12 cellular contexts compared by ENCODE assay signal in genomic region chr7:102546353-102546752, GRCh38. TPM values are rescaled to one million over a fixed set of nuclear protein-coding genes. Genes with fewer than 3 reads are reported as not detected.
DNase-seq lines count a peak whose midpoint lies in the region; ATAC-seq and TF ChIP-seq lines count a peak whose summit lies in the region.
"Not testable (repeated sequence)": the region's sequence is repeated elsewhere in the genome, so short reads cannot be mapped to it uniquely, and the experiment has no call there.
"Had no signal": no experiment of that assay in that cellular context is flagged by ENCODE, and none has a peak within 500 bp of the region (broad histone marks: within the 10 kb centered on the region; RNA-seq: fewer than 3 reads in every experiment).

No MANE protein-coding gene starts in this region.

- H3K79me2 ChIP-seq in SK-N-SH (ENCODE audit: insufficient read depth) = not testable (repeated sequence)

- not testable (repeated sequence) for H3K27me3 Mint-ChIP-seq in CD14-positive monocyte (ENCODE audit: low read depth in 3 of 3)

- not testable (repeated sequence) for H3K9me2 ChIP-seq in SK-N-SH

- 40% methylated on average over 3 of the region's 6 CpGs for WGBS in SK-N-SH (ENCODE audit: low lambda C conversion rate)

- H3K4me2 ChIP-seq in SK-N-SH = not testable (repeated sequence)

- not testable (repeated sequence) for H3K4me3 Mint-ChIP-seq in CD14-positive monocyte

- H2AFZ ChIP-seq in SK-N-SH (ENCODE audit: low read depth) = not testable (repeated sequence)

- H3K36me3 Mint-ChIP-seq in CD14-positive monocyte = not testable (repeated sequence)

- H3K27ac Mint-ChIP-seq in CD14-positive monocyte = not testable (repeated sequence)

- TF ChIP-seq RAD21 in SK-N-SH (IDR thresholded peaks at IDR 0.05; ENCODE audit: low read length) = not testable (repeated sequence)

- H3K27me3 ChIP-seq in SK-N-SH (ENCODE audit: insufficient read depth) = not testable (repeated sequence)

- H3K9ac ChIP-seq in SK-N-SH = not testable (repeated sequence)

- intact Hi-C loops in CD14-positive monocyte (cut with micrococcal nuclease); left ventricle myocardium superior (cut with micrococcal nuclease): not testable (repeated sequence)

- not testable (repeated sequence) for H3K9me3 Mint-ChIP-seq in CD14-positive monocyte

- POLR2A ChIA-PET in SK-N-SH (lab: Yijun Ruan, JAX) = not testable (repeated sequence)

- DNase-seq in CD14-positive monocyte (ENCODE audit: low spot score) = peak; percentile 10
- not testable (repeated sequence) for DNase-seq in SK-N-SH
- DNase-seq in left ventricle myocardium superior = peak; percentile 9

- H3K9me3 ChIP-seq in SK-N-SH = not testable (repeated sequence)

- H3K4me1 Mint-ChIP-seq in CD14-positive monocyte = not testable (repeated sequence)

- not testable (repeated sequence) for H3K4me3 ChIP-seq in SK-N-SH (ENCODE audit: low read depth in 2 of 2, low read length in 1 of 2)

- not testable (repeated sequence) for H3F3A ChIP-seq in SK-N-SH (replicated peaks; ENCODE audit: insufficient read depth)

- ATAC-seq in GM18909 (IDR thresholded peaks at IDR 0.05; ENCODE audit: poor library complexity, unreplicated experiment) = peak; percentile 76
- peak; percentile 70 for ATAC-seq in GM21423 (IDR thresholded peaks at IDR 0.05; ENCODE audit: unreplicated experiment)
- peak; percentile 85 for ATAC-seq in HG02610 (IDR thresholded peaks at IDR 0.05; ENCODE audit: unreplicated experiment)
- ATAC-seq in HG03039 (IDR thresholded peaks at IDR 0.05; ENCODE audit: unreplicated experiment) = peak; percentile 68
- peak; percentile 80 for ATAC-seq in HG03378 (IDR thresholded peaks at IDR 0.05; ENCODE audit: unreplicated experiment)
- not testable (repeated sequence) for ATAC-seq in left ventricle myocardium superior

- CTCF ChIA-PET in SK-N-SH (lab: Yijun Ruan, JAX) = not testable (repeated sequence)

- TF ChIP-seq CTCF in CD14-positive monocyte (IDR thresholded peaks at IDR 0.05); SK-N-SH (IDR thresholded peaks at IDR 0.05): not testable (repeated sequence)

- not testable (repeated sequence) for H4K20me1 ChIP-seq in SK-N-SH (ENCODE audit: insufficient read depth)

- not testable (repeated sequence) for H3K4me1 ChIP-seq in SK-N-SH (ENCODE audit: control insufficient read depth in 1 of 2, insufficient read depth in 2 of 2, low read depth in 1 of 2, low read length in 1 of 2)

- not testable (repeated sequence) for H3K36me3 ChIP-seq in SK-N-SH (replicated peaks in 1 of 2; ENCODE audit: control insufficient read depth in 1 of 2, insufficient read depth in 2 of 2, low read length in 1 of 2)

- not testable (repeated sequence) for H3K27ac ChIP-seq in SK-N-SH (ENCODE audit: low read depth in 2 of 2, low read length in 1 of 2)

- TF ChIP-seq EP300 in SK-N-SH (IDR thresholded peaks at IDR 0.05; ENCODE audit: borderline replicate concordance in 1 of 2, low read depth in 1 of 2, low read length in 1 of 2) = not testable (repeated sequence)

TF ChIP-seq in SK-N-SH, 30 proteins besides CTCF, POLR2A, EP300 and RAD21:
- TF ChIP-seq FOSL2 (IDR thresholded peaks at IDR 0.05; ENCODE audit: borderline replicate concordance, low read depth) = peak; percentile 22; the same call in 1 of the 2 replicates

RNA-seq across cellular contexts. Expression of gene UPK3BL2, which starts 2.9 kb away (rescaled TPM):
- polyA plus RNA-seq in CD14-positive monocyte (under 1 TPM; 0.30 to 0.39 TPM), SK-N-SH (2012; rRNA removed) (6.4 and 10.4 TPM in 2 replicates)
- 0.67 and 0.85 TPM in 2 replicates for polyA plus RNA-seq in SK-N-SH (2012; cell fraction: cytosol; rRNA removed)
- polyA plus RNA-seq in SK-N-SH (2012; cell fraction: nucleus; rRNA removed) = 55.1 and 92.6 TPM in 2 replicates
- total RNA-seq in left ventricle myocardium superior = 2.9 TPM

RNA-seq across cellular contexts. Expression of gene SPDYE2, which starts 4.7 kb away (rescaled TPM):
- polyA plus RNA-seq in CD14-positive monocyte (not detected), SK-N-SH (2012; rRNA removed) (not detected in 2 replicates)
- 0.05 TPM in 1 of 2 replicates, not detected in the other for polyA plus RNA-seq in SK-N-SH (2012; cell fraction: cytosol; rRNA removed)
- 0.11 and 0.13 TPM in 2 replicates for polyA plus RNA-seq in SK-N-SH (2012; cell fraction: nucleus; rRNA removed)
- total RNA-seq in left ventricle myocardium superior = not detected
- total RNA-seq: cardiac septum, dermis microvascular lymphatic vessel endothelial cell, NCI-H460, stomach had no signal
- polyA plus RNA-seq: stomach had no signal

RNA-seq across cellular contexts. Expression of gene POLR2J3, which starts 26.0 kb away (rescaled TPM):
- 10 to 100 TPM; 24.4 to 24.9 TPM for polyA plus RNA-seq in CD14-positive monocyte
- 47.8 and 57.6 TPM in 2 replicates for polyA plus RNA-seq in SK-N-SH (2012; rRNA removed)
- polyA plus RNA-seq in SK-N-SH (2012; cell fraction: cytosol; rRNA removed) = 22.1 and 25.9 TPM in 2 replicates
- 82.2 and 181 TPM in 2 replicates for polyA plus RNA-seq in SK-N-SH (2012; cell fraction: nucleus; rRNA removed)
- total RNA-seq in left ventricle myocardium superior = 11.1 TPM

RNA-seq across cellular contexts. Expression of gene RASA4B, which starts 28.8 kb away (rescaled TPM):
- polyA plus RNA-seq in CD14-positive monocyte (10 to 100 TPM in 1 of 2 donors, 1 to 10 TPM in 1; 6.3 to 20.1 TPM), SK-N-SH (2012; rRNA removed) (15.5 and 19.5 TPM in 2 replicates)
- 5.2 and 10.3 TPM in 2 replicates for polyA plus RNA-seq in SK-N-SH (2012; cell fraction: cytosol; rRNA removed)
- 53.8 and 62.7 TPM in 2 replicates for polyA plus RNA-seq in SK-N-SH (2012; cell fraction: nucleus; rRNA removed)
- 7.5 TPM for total RNA-seq in left ventricle myocardium superior
